Comparison of ENCODE assay signal across 19 cellular contexts in the genomic region with DNA sequence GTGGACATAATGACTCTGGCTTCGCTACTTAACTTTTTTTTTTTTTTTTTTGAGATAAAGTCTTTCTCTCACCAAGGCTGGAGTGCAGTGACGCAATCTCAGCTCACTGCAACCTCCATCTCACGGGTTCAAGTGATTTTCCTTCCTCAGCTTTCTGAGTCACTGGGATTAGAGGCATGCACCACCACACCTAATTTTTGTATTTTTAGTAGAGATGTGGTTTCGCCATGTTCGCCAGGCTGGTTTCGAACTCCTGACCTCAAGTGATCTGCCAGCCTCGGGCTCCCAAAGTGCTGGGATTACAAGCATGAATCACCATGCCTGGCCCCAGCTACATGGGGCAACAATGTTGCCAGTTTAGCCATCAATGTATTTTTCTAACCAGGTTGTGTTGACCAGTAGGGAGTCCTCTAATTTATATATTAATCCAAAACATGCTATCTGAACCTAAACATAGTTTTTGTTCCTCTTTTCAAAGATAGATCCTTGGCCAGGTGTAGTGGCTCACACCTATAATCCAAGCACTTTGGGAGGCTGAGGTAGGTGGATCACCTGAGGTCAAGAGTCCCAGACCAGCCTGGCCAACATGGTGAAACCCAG.
A peak's percentile ranks its signal among the peaks of the same experiment; 100 is the strongest.
DNase-seq lines count a peak whose midpoint lies in the region; ATAC-seq, FAIRE-seq and TF ChIP-seq lines count a peak whose summit lies in the region.
"Had no signal": no experiment of that assay in that cellular context is flagged by ENCODE, and none has a peak within 500 bp of the region (broad histone marks: within the 10 kb centered on the region; RNA-seq: fewer than 3 reads in every experiment).

No MANE protein-coding gene starts in this region.

- ATAC-seq in HepG2 = no peak
- no peak for ATAC-seq in right lobe of liver
- peak; percentile 40 for ATAC-seq in GM12878
- ATAC-seq: HCT116 had no signal

- no peaks in the 10 kb centered on the region for H4K20me1 ChIP-seq in HepG2 (ENCODE audit: insufficient read depth, low read length)
- no peaks in the 10 kb centered on the region for H4K20me1 ChIP-seq in GM12878 (ENCODE audit: control insufficient read depth, insufficient read depth)

- SMC1A ChIA-PET in GM12878 (lab: Charles Lee; ENCODE audit: uncharacterized antibody, unreplicated experiment) = interaction anchor here (0.6 to 1.1 kb wide), 5 partner anchors 8 to 174 kb away, joined by 3 read pairs; no protein-coding TSS in a partner anchor

- H3K4me1 ChIP-seq in HepG2 (ENCODE audit: insufficient read depth, low read length) = no peaks in the 10 kb centered on the region
- no peaks in the 10 kb centered on the region for H3K4me1 ChIP-seq in right lobe of liver
- peaks cover 23% of the 10 kb centered on the region for H3K4me1 ChIP-seq in GM12878 (ENCODE audit: control insufficient read depth, insufficient read depth, low read length)

- TF ChIP-seq RAD21 in HepG2 (CRISPR knock-in tag; IDR thresholded peaks at IDR 0.05) = no peak
- no peak for TF ChIP-seq RAD21 in GM12878 (IDR thresholded peaks at IDR 0.05; ENCODE audit: insufficient read depth, low read depth, low read length)

- DNase-seq in HepG2 (ENCODE audit: low spot score) (no peak), right lobe of liver (no peak), MV-4-11 (lab: John Stamatoyannopoulos, UW) (peak; percentile 76), GM12878 (ENCODE audit: low read depth, low spot score) (no peak), superior temporal gyrus (ENCODE audit: extremely low spot score) (no peak), inferior parietal cortex (ENCODE audit: extremely low spot score) (no peak)
- DNase-seq in activated T-cell treated with anti-CD3 and anti-CD28 coated beads, Interleukin-2, amount 50 U/mL, for 48 hours = no peak
- DNase-seq: GOT3, NCI-H1105, NCI-H146, NCI-H2029, NCI-H446 treated with DMSO at 0.1 percent for 48 hours, NCI-H526, OCI-M1, Peyer's patch, SIG-M5 had no signal

- BruUV-seq in HepG2 (replicated peaks; lab: Mats Ljungman, UMichigan) = no TSS peak
- no TSS peak for BruUV-seq in GM12878 (replicated peaks; lab: Mats Ljungman, UMichigan)

- intact Hi-C loops in HepG2 (cut with micrococcal nuclease; ENCODE audit: unreplicated experiment) (no loop called here), right lobe of liver (cut with DNase I) (no loop called here), GM12878 (cut with micrococcal nuclease; ENCODE audit: unreplicated experiment) (no loop called here)

- WGBS in HepG2 (ENCODE audit: low lambda C conversion rate) = 92% methylated on average over 7 of the region's 7 CpGs
- 63% methylated on average over 3 of the region's 7 CpGs for WGBS in right lobe of liver (ENCODE audit: insufficient coverage, low coverage, low lambda C conversion rate, missing lambda C conversion rate)
- 84% methylated on average over 7 of the region's 7 CpGs for WGBS in GM12878 (ENCODE audit: insufficient coverage, insufficient replicate concordance, low lambda C conversion rate, missing lambda C conversion rate)

- H3K79me2 ChIP-seq in HepG2 (ENCODE audit: insufficient read depth, low read length) = no peaks in the 10 kb centered on the region
- no peaks in the 10 kb centered on the region for H3K79me2 ChIP-seq in GM12878 (ENCODE audit: control insufficient read depth, insufficient read depth, low read length)

- in situ Hi-C loops in HepG2 (cut with HindIII; ENCODE audit: extremely low pct_ligation_motif_present, low pct_unique_long_range_greater_than_20kb) (no loop called here), GM12878 (cut with MboI) (no loop called here)

- TF ChIP-seq CTCF in HepG2 (CRISPR knock-in tag; IDR thresholded peaks at IDR 0.05) (no peak), right lobe of liver (IDR thresholded peaks at IDR 0.05) (no peak), GM12878 (IDR thresholded peaks at IDR 0.05 in 2 of 3, conservative IDR thresholded peaks at IDR 0.05 in 1 of 3; ENCODE audit: control insufficient read depth in 2 of 3, extremely low read depth in 1 of 3, insufficient read depth in 1 of 3, low read depth in 3 of 3, low read length in 3 of 3) (no peak)

- FAIRE-seq in HepG2 (lab: Jason Lieb, UNC) = no peak
- FAIRE-seq in GM12878 (lab: Jason Lieb, UNC) = no peak
- FAIRE-seq: G401.6 had no signal

- POLR2A ChIA-PET in HepG2 (lab: Yijun Ruan, JAX) (no interaction called here), GM12878 (lab: Charles Lee) (interaction anchor here (0.7 to 0.9 kb wide), 2 partner anchors 191 to 465 kb away, joined by 3 to 4 read pairs; no protein-coding TSS in a partner anchor)

- no peak for TF ChIP-seq POLR2A in HepG2 (IDR thresholded peaks at IDR 0.05; ENCODE audit: insufficient read depth in 1 of 2, low read depth in 2 of 2, low read length in 2 of 2)
- no peak for TF ChIP-seq POLR2A in right lobe of liver (IDR thresholded peaks at IDR 0.05)
- no peak for TF ChIP-seq POLR2A in GM12878 (IDR thresholded peaks at IDR 0.05; ENCODE audit: low read depth, low read length)

- CTCF ChIA-PET in HepG2 (lab: Yijun Ruan, JAX; ENCODE audit: low intra/inter-chr PET ratio, low total read pairs) = no interaction called here
- CTCF ChIA-PET in GM12878 (lab: Yijun Ruan, JAX) = interaction anchor here (1.0 to 1.3 kb wide), 2 partner anchors 9 to 13 kb away, joined by 3 to 6 read pairs; no protein-coding TSS in a partner anchor

- peaks cover 0 to 7% of the 10 kb centered on the region in 2 experiments; a peak in 2 of 5 replicates for H3K27me3 ChIP-seq in HepG2 (ENCODE audit: control insufficient read depth in 1 of 2, insufficient read depth in 2 of 2, low read length in 2 of 2)
- H3K27me3 ChIP-seq in right lobe of liver = no peaks in the 10 kb centered on the region
- no peaks in the 10 kb centered on the region for H3K27me3 ChIP-seq in GM12878 (replicated peaks in 1 of 2; ENCODE audit: control insufficient read depth in 2 of 2, insufficient read depth in 2 of 2, low read length in 1 of 2)
- H3K27me3 ChIP-seq: Peyer's patch had no signal

- no peak overlapping the region for H3K27ac ChIP-seq in HepG2 (ENCODE audit: extremely low read length, insufficient read depth, low read length)
- H3K27ac ChIP-seq in right lobe of liver = no peak overlapping the region
- no peak overlapping the region for H3K27ac ChIP-seq in GM12878 (ENCODE audit: control insufficient read depth, insufficient read depth)
- H3K27ac ChIP-seq: Peyer's patch, SK-N-MC had no signal

- RAD21 ChIA-PET in GM12878 (lab: Charles Lee; ENCODE audit: unreplicated experiment) = interaction anchor here (0.6 to 1.9 kb wide), 2 partner anchors 11 to 121 kb away, joined by 3 to 5 read pairs; no protein-coding TSS in a partner anchor

- H2AFZ ChIP-seq in HepG2 (ENCODE audit: low read length) (no peak overlapping the region), GM12878 (ENCODE audit: control insufficient read depth, low read depth, low read length) (no peak overlapping the region)

- no peaks in the 10 kb centered on the region for H3K9me3 ChIP-seq in HepG2 (ENCODE audit: low read length)
- H3K9me3 ChIP-seq in right lobe of liver = no peaks in the 10 kb centered on the region
- H3K9me3 ChIP-seq in GM12878 (replicated peaks; ENCODE audit: control insufficient read depth, insufficient read depth, low read length) = no peaks in the 10 kb centered on the region
- H3K9me3 ChIP-seq: Peyer's patch had no signal

- H3K4me3 ChIP-seq in HepG2 (replicated peaks in 1 of 3; ENCODE audit: insufficient read depth in 1 of 3, low read depth in 2 of 3, low read length in 3 of 3) = no peak overlapping the region
- H3K4me3 ChIP-seq in right lobe of liver = no peak overlapping the region
- no peak overlapping the region for H3K4me3 ChIP-seq in GM12878
- H3K4me3 ChIP-seq: Peyer's patch, SK-N-MC had no signal

- TF ChIP-seq EP300 in HepG2 (IDR thresholded peaks at IDR 0.05; ENCODE audit: low read depth in 2 of 2, low read length in 2 of 2) = no peak
- TF ChIP-seq EP300 in HepG2 (CRISPR knock-in tag; IDR thresholded peaks at IDR 0.05; ENCODE audit: borderline replicate concordance) = no peak
- no peak for TF ChIP-seq EP300 in GM12878 (IDR thresholded peaks at IDR 0.05; ENCODE audit: borderline replicate concordance in 1 of 2, control insufficient read depth in 1 of 2, low read depth in 2 of 2, low read length in 2 of 2)

- no peaks in the 10 kb centered on the region for H3K36me3 ChIP-seq in HepG2 (replicated peaks in 1 of 2; ENCODE audit: control insufficient read depth in 1 of 2, insufficient read depth in 2 of 2, low read length in 2 of 2)
- no peaks in the 10 kb centered on the region for H3K36me3 ChIP-seq in right lobe of liver
- H3K36me3 ChIP-seq in GM12878 (ENCODE audit: control insufficient read depth in 2 of 2, insufficient read depth in 2 of 2, low read length in 1 of 2) = no peaks in the 10 kb centered on the region
- H3K36me3 ChIP-seq: Peyer's patch had no signal

- H3K9ac ChIP-seq in HepG2 (ENCODE audit: insufficient read depth, low read depth, low read length) (no peak overlapping the region), GM12878 (ENCODE audit: control insufficient read depth, insufficient read depth, low read length) (no peak overlapping the region)

- no peak overlapping the region for H3K4me2 ChIP-seq in HepG2 (ENCODE audit: low read depth, low read length)
- no peak overlapping the region for H3K4me2 ChIP-seq in GM12878 (ENCODE audit: control insufficient read depth, insufficient read depth)

TF ChIP-seq in HepG2, 621 proteins besides CTCF, POLR2A, EP300 and RAD21:
- no peak for TF ChIP-seq ZNF713 (CRISPR knock-in tag; IDR thresholded peaks at IDR 0.05)
- 0 out of 2 replicates have a peak, but pooled peaks have one; percentile 9 for TF ChIP-seq CEBPB (IDR thresholded peaks at IDR 0.05; ENCODE audit: borderline replicate concordance, low read depth, low read length)
TF ChIP-seq in HepG2: peak in this region for 1.

TF ChIP-seq in GM12878, 131 proteins besides CTCF, POLR2A, EP300 and RAD21:
- TF ChIP-seq POU2F2 (IDR thresholded peaks at IDR 0.05; ENCODE audit: borderline replicate concordance, low read depth, low read length) (no peak), IKZF1 (conservative IDR thresholded peaks at IDR 0.05) (0 out of 2 replicates have a peak, but pooled peaks have one; percentile 22), ZNF217 (IDR thresholded peaks at IDR 0.05) (no peak), ZNF274 (IDR thresholded peaks at IDR 0.05; ENCODE audit: insufficient read depth, insufficient read length) (no peak)
- TF ChIP-seq, protein P1, sequence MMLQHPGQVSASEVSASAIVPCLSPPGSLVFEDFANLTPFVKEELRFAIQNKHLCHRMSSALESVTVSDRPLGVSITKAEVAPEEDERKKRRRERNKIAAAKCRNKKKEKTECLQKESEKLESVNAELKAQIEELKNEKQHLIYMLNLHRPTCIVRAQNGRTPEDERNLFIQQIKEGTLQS (IDR thresholded peaks at IDR 0.05; ENCODE audit: borderline replicate concordance, extremely low read depth, low read depth, low read length) = no peak
